13 cellular contexts compared by ENCODE assay signal in genomic region chr2:25885933-25886332, GRCh38. TPM values are rescaled to one million over a fixed set of nuclear protein-coding genes. Genes with fewer than 3 reads are reported as not detected.
DNase-seq lines count a peak whose midpoint lies in the region; FAIRE-seq and TF ChIP-seq lines count a peak whose summit lies in the region.
"Had no signal": no experiment of that assay in that cellular context is flagged by ENCODE, and none has a peak within 500 bp of the region (broad histone marks: within the 10 kb centered on the region; RNA-seq: fewer than 3 reads in every experiment).

No MANE protein-coding gene starts in this region.

- no peaks in the 10 kb centered on the region for H3K9me3 ChIP-seq in osteoblast (ENCODE audit: low read depth, low read length)

- peaks cover 10% of the 10 kb centered on the region for H3K4me1 ChIP-seq in osteoblast (ENCODE audit: insufficient read depth, low read length)

- DNase-seq in EL, result peak; percentile 85
- DNase-seq in NCI-H69 (lab: John Stamatoyannopoulos, UW), result peak; percentile 2
- peak; percentile 93 for DNase-seq in bronchial epithelial cell (ENCODE audit: low read depth)
- DNase-seq in osteoblast (ENCODE audit: insufficient read length, low spot score, missing footprints), result peak; percentile 81
- no peak for DNase-seq in epidermal melanocyte (ENCODE audit: insufficient read length, low spot score)
- DNase-seq in SIG-M5 (lab: John Stamatoyannopoulos, UW), result no peak
- DNase-seq in NCI-H1694 treated with DMSO at 0.1 percent for 48 hours (lab: John Stamatoyannopoulos, UW), result no peak
- no peak for DNase-seq in activated CD4-positive, alpha-beta T cell treated with anti-CD3 and anti-CD28 coated beads for 1 hour
- DNase-seq: activated B cell treated with CpG ODN at 0.5 μM for 24 hours; activated T-cell treated with anti-CD3 and anti-CD28 coated beads, Interleukin-2, amount 50 U/mL, for 1 hour; CD8-positive, alpha-beta memory T cell; NCI-H1092; NCI-H524 had no signal

- peak overlapping the region; percentile 58 for H3K4me2 ChIP-seq in osteoblast (ENCODE audit: insufficient read depth, low read length)

- no peak for FAIRE-seq in bronchial epithelial cell (lab: Jason Lieb, UNC)

- peak overlapping the region; percentile 57 for H2AFZ ChIP-seq in osteoblast (ENCODE audit: low read length)

- H3K27me3 ChIP-seq in bronchial epithelial cell (ENCODE audit: control insufficient read depth, insufficient read depth, low read length) (no peaks in the 10 kb centered on the region), osteoblast (ENCODE audit: insufficient read depth, low read length) (no peaks in the 10 kb centered on the region)

- no peaks in the 10 kb centered on the region for H3K79me2 ChIP-seq in osteoblast (ENCODE audit: insufficient read depth, low read length)

- TF ChIP-seq CTCF in bronchial epithelial cell (IDR thresholded peaks at IDR 0.05; ENCODE audit: insufficient read depth, low read length, severe bottlenecking), result no peak
- no peak for TF ChIP-seq CTCF in osteoblast (IDR thresholded peaks at IDR 0.05; ENCODE audit: extremely low read depth, low read depth, low read length)

- no peaks in the 10 kb centered on the region for H4K20me1 ChIP-seq in osteoblast (ENCODE audit: insufficient read depth, low read length)

- H3K36me3 ChIP-seq in bronchial epithelial cell (ENCODE audit: control insufficient read depth, insufficient read depth, low read length), result no peaks in the 10 kb centered on the region
- H3K36me3 ChIP-seq in osteoblast (ENCODE audit: insufficient read depth, low read length), result no peaks in the 10 kb centered on the region

- H3K4me3 ChIP-seq in bronchial epithelial cell (ENCODE audit: low read depth, low read length) (no peak overlapping the region), osteoblast (ENCODE audit: insufficient read depth, low read length) (no peak overlapping the region)

- no peak overlapping the region for H3K27ac ChIP-seq in osteoblast (ENCODE audit: low read depth, low read length)

RNA-seq across cellular contexts. Expression of gene ASXL2, which starts 7.6 kb away (rescaled TPM):
- total RNA-seq in bronchial epithelial cell (4.2 and 6.3 TPM in 2 replicates), osteoblast (13.0 and 15.0 TPM in 2 replicates)

Comparison
In these comparisons a context has a peak if more than half of its experiments do, and no peak if none do; other contexts are left out.
1. DNase-seq: peak in EL (single experiment), NCI-H69 (single experiment), bronchial epithelial cell (single experiment) and osteoblast (single experiment); none in epidermal melanocyte (single experiment), SIG-M5 (single experiment), NCI-H1694 treated with DMSO at 0.1 percent for 48 hours (single experiment) and activated CD4-positive, alpha-beta T cell treated with anti-CD3 and anti-CD28 coated beads for 1 hour (single experiment).